Comparison of ENCODE assay signal across 22 cellular contexts in the genomic region with DNA sequence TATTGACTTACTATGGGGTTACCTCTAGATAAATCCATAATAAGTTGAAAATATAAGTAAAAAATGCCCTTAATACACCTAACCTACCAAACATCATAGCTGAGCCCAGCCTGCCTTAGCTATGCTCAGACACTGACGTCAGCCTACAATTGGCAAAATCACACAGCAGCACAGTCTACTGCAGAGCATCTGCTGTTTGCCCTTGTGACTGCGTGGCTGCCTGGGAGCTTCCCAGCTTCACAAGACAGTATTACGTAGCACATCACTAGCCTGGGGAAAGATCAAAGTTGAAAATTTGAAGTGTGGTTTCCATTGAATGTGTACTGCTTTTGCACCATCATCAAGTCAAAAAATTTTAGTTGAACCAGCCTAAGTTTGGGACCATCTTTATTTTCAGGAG. TPM values are rescaled to one million over a fixed set of nuclear protein-coding genes. Genes with fewer than 3 reads are reported as not detected.
A peak's percentile ranks its signal among the peaks of the same experiment; 100 is the strongest.
DNase-seq lines count a peak whose midpoint lies in the region; ATAC-seq and TF ChIP-seq lines count a peak whose summit lies in the region.
"Had no signal": no experiment of that assay in that cellular context is flagged by ENCODE, and none has a peak within 500 bp of the region (broad histone marks: within the 10 kb centered on the region; RNA-seq: fewer than 3 reads in every experiment).

No MANE protein-coding gene starts in this region.

- H3K79me1 ChIP-seq in neuronal stem cell (ENCODE audit: low read depth, low read length) (no peaks in the 10 kb centered on the region), mesendoderm (ENCODE audit: low read length) (no peaks in the 10 kb centered on the region)

- H3K79me2 ChIP-seq in DND-41 (ENCODE audit: insufficient read depth, low read length), result no peaks in the 10 kb centered on the region
- no peaks in the 10 kb centered on the region for H3K79me2 ChIP-seq in mesendoderm (ENCODE audit: control insufficient read depth, insufficient read depth, low read length)

- H3K4me2 ChIP-seq in DND-41 (ENCODE audit: insufficient read depth, low read length) (no peak overlapping the region), neuronal stem cell (ENCODE audit: insufficient read depth, low read length, poor library complexity, severe bottlenecking) (no peak overlapping the region), mesendoderm (ENCODE audit: low read length) (no peak overlapping the region)
- H3K4me2 ChIP-seq: GM23338 had no signal

- H3K27ac ChIP-seq in DND-41 (ENCODE audit: low read length), result no peak overlapping the region
- H3K27ac ChIP-seq in neuronal stem cell (replicated peaks; ENCODE audit: low read length), result no peak overlapping the region
- no peak overlapping the region for H3K27ac ChIP-seq in mesendoderm (ENCODE audit: low read depth, low read length)

- no peak overlapping the region for H4K91ac ChIP-seq in neuronal stem cell (ENCODE audit: low read depth, low read length, poor library complexity)

- no peak overlapping the region for H2AFZ ChIP-seq in DND-41 (ENCODE audit: low read depth, low read length)
- no peak overlapping the region for H2AFZ ChIP-seq in neuronal stem cell (ENCODE audit: low read length)
- H2AFZ ChIP-seq: GM23338 had no signal

- H3K36me3 ChIP-seq in DND-41 (ENCODE audit: insufficient read depth, low read length) (no peaks in the 10 kb centered on the region), neuronal stem cell (replicated peaks in 1 of 2; ENCODE audit: control insufficient read depth in 2 of 2, insufficient read depth in 2 of 2, low read length in 2 of 2) (no peaks in the 10 kb centered on the region), mesendoderm (ENCODE audit: control insufficient read depth, insufficient read depth, low read length) (no peaks in the 10 kb centered on the region)
- H3K36me3 ChIP-seq: HAP-1 had no signal

- no peak overlapping the region for H3K4ac ChIP-seq in neuronal stem cell (ENCODE audit: low read length)
- no peak overlapping the region for H3K4ac ChIP-seq in mesendoderm (ENCODE audit: low read depth, low read length)

- H2BK120ac ChIP-seq in neuronal stem cell (ENCODE audit: low read depth, low read length) (no peak overlapping the region), mesendoderm (ENCODE audit: low read depth, low read length) (no peak overlapping the region)

- H3K9me3 ChIP-seq in DND-41 (ENCODE audit: insufficient read depth, low read length, severe bottlenecking) (no peaks in the 10 kb centered on the region), neuronal stem cell (replicated peaks in 1 of 2; ENCODE audit: control insufficient read depth in 2 of 2, insufficient read depth in 1 of 2, low read depth in 1 of 2, low read length in 2 of 2) (peaks cover 3 to 6% of the 10 kb centered on the region in 2 donors)
- H3K9me3 ChIP-seq: HAP-1 had no signal

- DNase-seq in DND-41 (no peak), SK-MEL-5 (ENCODE audit: low read depth, low spot score) (peak; percentile 48), fibroblast of mammary gland (ENCODE audit: low read depth) (peak; percentile 45), neuronal stem cell (ENCODE audit: low spot score) (no peak), GOT3 (lab: John Stamatoyannopoulos, UW) (no peak), HPDE6-E6E7 (ENCODE audit: extremely low spot score) (no peak), mesendoderm (no peak)
- DNase-seq: C1 segment of cervical spinal cord; Calu3; CD4-positive, alpha-beta memory T cell; COR-L47; DMS153; EL; GDM1; HFFc6 had no signal

- H4K5ac ChIP-seq in mesendoderm (ENCODE audit: low read length), result no peak overlapping the region

- no peak overlapping the region for H2BK12ac ChIP-seq in neuronal stem cell (ENCODE audit: low read length)

- H3K4me1 ChIP-seq in DND-41 (ENCODE audit: insufficient read depth, low read length) (no peaks in the 10 kb centered on the region), neuronal stem cell (ENCODE audit: control insufficient read depth in 2 of 2, insufficient read depth in 1 of 2, low read depth in 1 of 2, low read length in 2 of 2) (peaks cover 0 to 3% of the 10 kb centered on the region in 2 donors), mesendoderm (ENCODE audit: control insufficient read depth, low read depth, low read length) (no peaks in the 10 kb centered on the region)
- H3K4me1 ChIP-seq: HAP-1 had no signal

- H3K27me3 ChIP-seq in DND-41 (ENCODE audit: insufficient read depth, low read length, poor library complexity) (no peaks in the 10 kb centered on the region), neuronal stem cell (ENCODE audit: control insufficient read depth in 3 of 3, insufficient read depth in 3 of 3, low read depth in 1 of 3, low read length in 3 of 3) (peaks cover 0 to 4% (median 0%) of the 10 kb centered on the region in 3 experiments), mesendoderm (ENCODE audit: insufficient read depth, low read length, poor library complexity) (no peaks in the 10 kb centered on the region)

- H2BK15ac ChIP-seq in neuronal stem cell (ENCODE audit: low read length) (no peak overlapping the region), mesendoderm (replicated peaks; ENCODE audit: low read depth) (no peak overlapping the region)

- no peak overlapping the region for H2BK5ac ChIP-seq in neuronal stem cell (ENCODE audit: low read length)
- no peak overlapping the region for H2BK5ac ChIP-seq in mesendoderm (ENCODE audit: low read length)

- H3K4me3 ChIP-seq in DND-41 (ENCODE audit: low read depth in 1 of 2, low read length in 2 of 2) (no peak overlapping the region), fibroblast of mammary gland (ENCODE audit: control insufficient read depth, low read depth, low read length) (no peak overlapping the region), neuronal stem cell (ENCODE audit: low read length in 2 of 2) (no peak overlapping the region), mesendoderm (ENCODE audit: low read length) (no peak overlapping the region)
- H3K4me3 ChIP-seq: GM12878, GM23338, HAP-1 had no signal

- H2AK5ac ChIP-seq in neuronal stem cell (ENCODE audit: low read depth, low read length), result no peak overlapping the region
- no peak overlapping the region for H2AK5ac ChIP-seq in mesendoderm (ENCODE audit: low read length)

- H3K18ac ChIP-seq in neuronal stem cell (ENCODE audit: low read length) (no peak overlapping the region), mesendoderm (ENCODE audit: low read length) (no peak overlapping the region)

- no peak overlapping the region for H3K9ac ChIP-seq in DND-41 (ENCODE audit: low read depth, low read length)
- peak overlapping the region; percentile 24 for H3K9ac ChIP-seq in neuronal stem cell (ENCODE audit: low read depth, low read length, poor library complexity)
- H3K9ac ChIP-seq in mesendoderm (ENCODE audit: low read length), result no peak overlapping the region

- WGBS in neuronal stem cell (ENCODE audit: extremely low coverage in 2 of 2, insufficient read length in 2 of 2, insufficient replicate concordance in 1 of 2), 2 donors, result no CpG with 5 or more reads among the region's 3 CpGs
- no CpG with 5 or more reads among the region's 3 CpGs for WGBS in mesendoderm (ENCODE audit: extremely low coverage, insufficient coverage, low lambda C conversion rate)

- H4K8ac ChIP-seq in neuronal stem cell (ENCODE audit: low read depth, low read length) (no peak overlapping the region), mesendoderm (ENCODE audit: low read depth, low read length) (no peak overlapping the region)

- H3K56ac ChIP-seq in mesendoderm (ENCODE audit: low read length), result no peak overlapping the region

- in situ Hi-C loops in SK-MEL-5 (cut with HindIII; ENCODE audit: low pct_unique_long_range_greater_than_20kb, low sequenced_read_pairs), result no loop called here

- TF ChIP-seq CTCF in DND-41 (IDR thresholded peaks at IDR 0.05; ENCODE audit: borderline replicate concordance, extremely low read depth, low read length, poor library complexity, severe bottlenecking) (no peak), fibroblast of mammary gland (conservative IDR thresholded peaks at IDR 0.05; ENCODE audit: control insufficient read depth, insufficient read depth, low read depth, low read length) (no peak)

- no peak overlapping the region for H3K14ac ChIP-seq in neuronal stem cell (ENCODE audit: low read length)

- 0 out of 3 replicates have a peak, but pooled peaks have one; percentile 31 for ATAC-seq in DND-41 (ENCODE audit: insufficient read depth, low read depth)
- no peak for ATAC-seq in GM18868 (IDR thresholded peaks at IDR 0.05; ENCODE audit: unreplicated experiment)
- ATAC-seq: GM12878, GM23338 had no signal

- H3K23ac ChIP-seq in neuronal stem cell (ENCODE audit: low read depth, low read length, poor library complexity), result no peak overlapping the region
- H3K23ac ChIP-seq in mesendoderm (ENCODE audit: low read length), result no peak overlapping the region

- no peaks in the 10 kb centered on the region for H4K20me1 ChIP-seq in DND-41 (ENCODE audit: insufficient read depth, low read length)

RNA-seq across cellular contexts. Expression of a gene that starts 8.8 kb away (rescaled TPM):
- total RNA-seq in SK-MEL-5 (2014; rRNA removed; shearing (Covaris generic)), result not detected in 2 replicates
- not detected in 2 replicates for polyA plus RNA-seq in SK-MEL-5 (2015; cell fraction: cytosol; rRNA removed)
- polyA plus RNA-seq in SK-MEL-5 (2015; cell fraction: nucleus; rRNA removed), result not detected in 2 replicates
- not detected for polyA plus RNA-seq in neuronal stem cell (2013, experiment 1 of 2)
- polyA plus RNA-seq in neuronal stem cell (2013, experiment 2 of 2), result not detected
- polyA plus RNA-seq in mesendoderm (2013, experiment 1 of 2), result not detected
- not detected for polyA plus RNA-seq in mesendoderm (2013, experiment 2 of 2)
- total RNA-seq: A172; A673; Calu3; CD4-positive, alpha-beta memory T cell; GM12878; GM23338; HFFc6 had no signal
- polyA plus RNA-seq: BJ; CD4-positive, alpha-beta memory T cell; GM12878; GM23338 had no signal

RNA-seq across cellular contexts. Expression of a gene that starts 8.9 kb away (rescaled TPM):
- total RNA-seq in SK-MEL-5 (2014; rRNA removed; shearing (Covaris generic)), result 17.2 and 18.0 TPM in 2 replicates
- polyA plus RNA-seq in SK-MEL-5 (2015; cell fraction: cytosol; rRNA removed), result 25.1 and 27.7 TPM in 2 replicates
- polyA plus RNA-seq in SK-MEL-5 (2015; cell fraction: nucleus; rRNA removed), result 18.5 and 40.8 TPM in 2 replicates
- polyA plus RNA-seq in neuronal stem cell (2013, experiment 1 of 2), result 19.4 TPM
- polyA plus RNA-seq in neuronal stem cell (2013, experiment 2 of 2), result 20.0 TPM
- 24.0 TPM for polyA plus RNA-seq in mesendoderm (2013, experiment 1 of 2)
- polyA plus RNA-seq in mesendoderm (2013, experiment 2 of 2), result 23.6 TPM

Comparison
In these comparisons a context has a peak if more than half of its experiments do, and no peak if none do; other contexts are left out.
1. DNase-seq: peak in SK-MEL-5 (single experiment) and fibroblast of mammary gland (single experiment); none in DND-41 (single experiment), neuronal stem cell (single experiment), GOT3 (single experiment), HPDE6-E6E7 (single experiment) and mesendoderm (single experiment).